In the genomic region with DNA sequence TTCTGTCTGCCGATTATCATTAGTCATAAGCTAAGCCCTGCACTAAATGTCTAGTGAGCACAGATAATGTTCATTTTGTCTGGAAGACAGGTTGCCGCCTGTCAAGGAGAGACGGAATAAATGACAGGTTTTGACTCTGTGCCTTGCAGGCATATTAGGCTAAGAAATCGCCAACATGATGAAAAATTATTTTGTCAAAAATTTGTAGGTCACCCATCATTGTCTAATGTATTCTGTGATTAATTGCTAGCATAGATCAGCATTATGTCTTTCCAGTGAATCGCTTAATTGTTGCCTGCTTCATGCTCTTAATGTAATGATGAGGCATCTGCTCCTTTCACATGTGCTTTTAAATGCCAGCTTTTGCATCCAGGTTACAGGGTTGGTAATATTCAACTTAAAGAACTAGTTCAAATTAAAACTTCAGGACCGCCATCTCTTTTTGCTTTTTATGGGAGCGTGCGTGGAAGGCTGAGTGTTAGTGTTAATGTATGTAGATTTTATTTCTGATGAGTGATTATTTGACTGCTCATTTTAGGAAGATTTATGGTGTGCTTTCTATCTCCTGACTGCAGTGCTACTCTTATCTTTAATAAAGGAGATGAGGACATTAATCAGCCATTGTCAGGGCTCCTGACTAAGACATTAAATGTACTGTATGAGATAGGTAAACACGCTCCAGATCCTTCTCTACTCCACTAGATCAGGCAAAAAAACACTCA, we compare ENCODE assay signal across 1 cellular context.
TF ChIP-seq lines count a peak whose summit lies in the region.

No MANE protein-coding gene starts in this region.

TF ChIP-seq in SK-N-SH treated with all-trans-retinoic acid at 6 μM for 48 hours, 23 proteins besides CTCF, POLR2A, EP300 and RAD21 (continued from another document):
- TF ChIP-seq BACH2 (CRISPR knock-in tag; IDR thresholded peaks at IDR 0.05; ENCODE audit: borderline replicate concordance): no peak
- no peak for TF ChIP-seq ESRRG (CRISPR knock-in tag; IDR thresholded peaks at IDR 0.05)
- TF ChIP-seq, protein P1, sequence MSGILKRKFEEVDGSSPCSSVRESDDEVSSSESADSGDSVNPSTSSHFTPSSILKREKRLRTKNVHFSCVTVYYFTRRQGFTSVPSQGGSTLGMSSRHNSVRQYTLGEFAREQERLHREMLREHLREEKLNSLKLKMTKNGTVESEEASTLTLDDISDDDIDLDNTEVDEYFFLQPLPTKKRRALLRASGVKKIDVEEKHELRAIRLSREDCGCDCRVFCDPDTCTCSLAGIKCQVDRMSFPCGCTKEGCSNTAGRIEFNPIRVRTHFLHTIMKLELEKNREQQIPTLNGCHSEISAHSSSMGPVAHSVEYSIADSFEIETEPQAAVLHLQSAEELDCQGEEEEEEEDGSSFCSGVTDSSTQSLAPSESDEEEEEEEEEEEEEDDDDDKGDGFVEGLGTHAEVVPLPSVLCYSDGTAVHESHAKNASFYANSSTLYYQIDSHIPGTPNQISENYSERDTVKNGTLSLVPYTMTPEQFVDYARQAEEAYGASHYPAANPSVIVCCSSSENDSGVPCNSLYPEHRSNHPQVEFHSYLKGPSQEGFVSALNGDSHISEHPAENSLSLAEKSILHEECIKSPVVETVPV (CRISPR knock-in tag; IDR thresholded peaks at IDR 0.05): peak; percentile 22
- TF ChIP-seq GLIS3 (CRISPR knock-in tag; IDR thresholded peaks at IDR 0.05): peak; percentile 96
- TF ChIP-seq, protein P2, sequence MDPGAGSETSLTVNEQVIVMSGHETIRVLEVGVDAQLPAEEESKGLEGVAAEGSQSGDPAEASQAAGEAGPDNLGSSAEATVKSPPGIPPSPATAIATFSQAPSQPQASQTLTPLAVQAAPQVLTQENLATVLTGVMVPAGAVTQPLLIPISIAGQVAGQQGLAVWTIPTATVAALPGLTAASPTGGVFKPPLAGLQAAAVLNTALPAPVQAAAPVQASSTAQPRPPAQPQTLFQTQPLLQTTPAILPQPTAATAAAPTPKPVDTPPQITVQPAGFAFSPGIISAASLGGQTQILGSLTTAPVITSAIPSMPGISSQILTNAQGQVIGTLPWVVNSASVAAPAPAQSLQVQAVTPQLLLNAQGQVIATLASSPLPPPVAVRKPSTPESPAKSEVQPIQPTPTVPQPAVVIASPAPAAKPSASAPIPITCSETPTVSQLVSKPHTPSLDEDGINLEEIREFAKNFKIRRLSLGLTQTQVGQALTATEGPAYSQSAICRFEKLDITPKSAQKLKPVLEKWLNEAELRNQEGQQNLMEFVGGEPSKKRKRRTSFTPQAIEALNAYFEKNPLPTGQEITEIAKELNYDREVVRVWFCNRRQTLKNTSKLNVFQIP (CRISPR knock-in tag; IDR thresholded peaks at IDR 0.05; ENCODE audit: borderline replicate concordance, low read depth): peak; percentile 51; the same call in 1 of the 2 replicates
- no peak for TF ChIP-seq RARB (CRISPR knock-in tag; IDR thresholded peaks at IDR 0.05)
- peak; percentile 71; the same call in 1 of the 2 replicates for TF ChIP-seq ZFP3 (CRISPR knock-in tag; IDR thresholded peaks at IDR 0.05)
- no peak; the same call in 1 of the 2 replicates for TF ChIP-seq ZNF70 (CRISPR knock-in tag; IDR thresholded peaks at IDR 0.05)
TF ChIP-seq in SK-N-SH treated with all-trans-retinoic acid at 6 μM for 48 hours: peak in this region for 8.
